In genomic region chr4:86026720-86027119, GRCh38 we compare ENCODE assay signal across 26 cellular contexts.
"Had no signal": no experiment of that assay in that cellular context is flagged by ENCODE, and none has a peak within 500 bp of the region (broad histone marks: within the 10 kb centered on the region; RNA-seq: fewer than 3 reads in every experiment).

No MANE protein-coding gene starts in this region.

- H3K36me3 Mint-ChIP-seq: activated naive CD8-positive, alpha-beta T cell had no signal

- H3K4me1 Mint-ChIP-seq: activated CD4-positive, alpha-beta memory T cell treated with anti-CD3 and anti-CD28 coated beads, Interleukin-2, amount 10 ng/mL, durations not matched to agents 7 days and 5 days; activated CD4-positive, alpha-beta T cell treated with anti-CD3 and anti-CD28 coated beads, Interleukin-2, amount 10 ng/mL, durations not matched to agents 7 days and 5 days; central memory CD8-positive, alpha-beta T cell; endodermal cell had no signal

- H3K27ac Mint-ChIP-seq: activated CD4-positive, alpha-beta memory T cell treated with anti-CD3 and anti-CD28 coated beads, Interleukin-2, amount 10 ng/mL, durations not matched to agents 7 days and 5 days; activated CD4-positive, alpha-beta T cell treated with anti-CD3 and anti-CD28 coated beads, Interleukin-2, amount 10 ng/mL, durations not matched to agents 7 days and 5 days; activated naive CD8-positive, alpha-beta T cell; activated T-cell treated with anti-CD3 and anti-CD28 coated beads, Interleukin-2, amount 50 U/mL, for 24 hours; activated T-cell treated with anti-CD3 and anti-CD28 coated beads, Interleukin-2, amount 50 U/mL, for 72 hours; dendritic cell treated with granulocyte-macrophage colony-stimulating factor and Interleukin-4, amounts not matched to agents 40 ng/mL and 50 ng/mL, for 4 days; endodermal cell had no signal

- H3K36me3 ChIP-seq: brain microvascular endothelial cell had no signal

- DNase-seq: activated CD4-positive, alpha-beta memory T cell treated with anti-CD3 and anti-CD28 coated beads, Interleukin-2, amount 10 ng/mL, durations not matched to agents 7 days and 5 days; activated CD4-positive, alpha-beta T cell treated with anti-CD3 and anti-CD28 coated beads for 1 hour; activated CD4-positive, alpha-beta T cell treated with anti-CD3 and anti-CD28 coated beads for 4 hours; activated CD4-positive, alpha-beta T cell treated with anti-CD3 and anti-CD28 coated beads, Interleukin-2, amount 10 ng/mL, durations not matched to agents 7 days and 5 days; activated CD4-positive, alpha-beta T cell treated with anti-CD3 and anti-CD28 coated beads, Interleukin-2, amount 50 U/mL, for 4 hours; activated CD8-positive, alpha-beta memory T cell treated with anti-CD3 and anti-CD28 coated beads, Interleukin-2, amount 50 U/mL, for 48 hours; activated gamma-delta T cell; activated naive CD4-positive, alpha-beta T cell; activated naive CD4-positive, alpha-beta T cell treated with anti-CD3 and anti-CD28 coated beads, Interleukin-2, amount 50 U/mL, for 16 hours; activated T-cell treated with anti-CD3 and anti-CD28 coated beads for 4 hours; activated T-cell treated with anti-CD3 and anti-CD28 coated beads, Interleukin-2, amount 50 U/mL, for 24 hours; activated T-cell treated with anti-CD3 and anti-CD28 coated beads, Interleukin-2, amount 50 U/mL, for 72 hours; amniotic stem cell; anterior cingulate cortex; brain microvascular endothelial cell; dorsolateral prefrontal cortex; effector memory CD4-positive, alpha-beta T cell; endodermal cell; foreskin fibroblast; head of caudate nucleus; T-helper 2 cell had no signal

- H3K27ac ChIP-seq: brain microvascular endothelial cell, coronary artery, dorsolateral prefrontal cortex had no signal

- H3K4me3 Mint-ChIP-seq: activated CD4-positive, alpha-beta memory T cell treated with anti-CD3 and anti-CD28 coated beads, Interleukin-2, amount 10 ng/mL, durations not matched to agents 7 days and 5 days; activated CD4-positive, alpha-beta T cell treated with anti-CD3 and anti-CD28 coated beads, Interleukin-2, amount 10 ng/mL, durations not matched to agents 7 days and 5 days; activated naive CD8-positive, alpha-beta T cell; activated T-cell treated with anti-CD3 and anti-CD28 coated beads, Interleukin-2, amount 50 U/mL, for 24 hours; activated T-cell treated with anti-CD3 and anti-CD28 coated beads, Interleukin-2, amount 50 U/mL, for 72 hours; central memory CD8-positive, alpha-beta T cell; dendritic cell treated with granulocyte-macrophage colony-stimulating factor and Interleukin-4, amounts not matched to agents 40 ng/mL and 50 ng/mL, for 4 days; endodermal cell had no signal

- H3K27me3 Mint-ChIP-seq: activated CD4-positive, alpha-beta memory T cell treated with anti-CD3 and anti-CD28 coated beads, Interleukin-2, amount 10 ng/mL, durations not matched to agents 7 days and 5 days; activated T-cell treated with anti-CD3 and anti-CD28 coated beads, Interleukin-2, amount 50 U/mL, for 24 hours; central memory CD8-positive, alpha-beta T cell; dendritic cell treated with granulocyte-macrophage colony-stimulating factor and Interleukin-4, amounts not matched to agents 40 ng/mL and 50 ng/mL, for 4 days had no signal

- H3K4me3 ChIP-seq: coronary artery, dorsolateral prefrontal cortex had no signal

- H3K9me3 Mint-ChIP-seq: activated CD4-positive, alpha-beta memory T cell treated with anti-CD3 and anti-CD28 coated beads, Interleukin-2, amount 10 ng/mL, durations not matched to agents 7 days and 5 days; activated CD4-positive, alpha-beta T cell treated with anti-CD3 and anti-CD28 coated beads, Interleukin-2, amount 10 ng/mL, durations not matched to agents 7 days and 5 days; activated T-cell treated with anti-CD3 and anti-CD28 coated beads, Interleukin-2, amount 50 U/mL, for 24 hours; activated T-cell treated with anti-CD3 and anti-CD28 coated beads, Interleukin-2, amount 50 U/mL, for 72 hours; dendritic cell treated with granulocyte-macrophage colony-stimulating factor and Interleukin-4, amounts not matched to agents 40 ng/mL and 50 ng/mL, for 4 days had no signal

- H3K27me3 ChIP-seq: brain microvascular endothelial cell, dorsolateral prefrontal cortex had no signal

- ATAC-seq: activated T-cell treated with anti-CD3 and anti-CD28 coated beads, Interleukin-2, amount 50 U/mL, for 72 hours; esophagus mucosa had no signal
